ENCODE assay signal across 8 cellular contexts in genomic region chr12:113222730-113223531, GRCh38. TPM values are rescaled to one million over a fixed set of nuclear protein-coding genes. Genes with fewer than 3 reads are reported as not detected.
DNase-seq lines count a peak whose midpoint lies in the region; ATAC-seq, FAIRE-seq and TF ChIP-seq lines count a peak whose summit lies in the region.

No MANE protein-coding gene starts in this region.

- no peak for TF ChIP-seq EP300 in K562 (IDR thresholded peaks at IDR 0.05; ENCODE audit: low read length)

- peaks cover 6% of the 10 kb centered on the region; the same call in 1 of the 2 replicates for H3K79me2 ChIP-seq in GM23248 (ENCODE audit: insufficient read depth)
- peaks cover 19% of the 10 kb centered on the region for H3K79me2 ChIP-seq in K562 (ENCODE audit: control insufficient read depth, insufficient read depth, low read length)
- H3K79me2 ChIP-seq in keratinocyte (ENCODE audit: control insufficient read depth, insufficient read depth, low read length) = peaks cover 6% of the 10 kb centered on the region

- H3K9ac ChIP-seq in GM23248 (peak overlapping the region; percentile 89), K562 (ENCODE audit: insufficient read depth in 1 of 2, low read depth in 2 of 2, low read length in 2 of 2) (peak overlapping the region in 1 of 2 experiments; percentile 65; a peak in 3 of 4 replicates), keratinocyte (ENCODE audit: control insufficient read depth, extremely low read depth, insufficient read depth, low read length) (peak overlapping the region; percentile 88)

- 2 to 3% methylated on average over 11 of the region's 11 CpGs for WGBS in GM23248 (ENCODE audit: low coverage in 1 of 2, low lambda C conversion rate in 2 of 2, missing lambda C conversion rate in 2 of 2), 2 experiments
- 22% methylated on average over 11 of the region's 11 CpGs for WGBS in K562 (ENCODE audit: insufficient coverage, low coverage, missing lambda C conversion rate)

- no peak for TF ChIP-seq POLR2A in K562 (conservative IDR thresholded peaks at IDR 0.05)

- H3K4me1 Mint-ChIP-seq in stimulated activated effector memory CD8-positive, alpha-beta T cell treated with anti-CD3 and anti-CD28 coated beads, Interleukin-12 subunit alpha, Interleukin-12 subunit beta, amount 100 ng/mL, for 72 hours = peaks cover 17% of the 10 kb centered on the region

- H3K9me1 ChIP-seq in K562 (ENCODE audit: control insufficient read depth, insufficient read depth, low read length) (no peaks in the 10 kb centered on the region), keratinocyte (ENCODE audit: control insufficient read depth, extremely low read depth, insufficient read depth, low read length) (peaks cover 3% of the 10 kb centered on the region)

- CTCF ChIA-PET in K562 (lab: Yijun Ruan, JAX; ENCODE audit: low intra/inter-chr PET ratio) = no interaction called here

- H3K27me3 ChIP-seq in GM23248 (replicated peaks; ENCODE audit: insufficient read depth) (no peaks in the 10 kb centered on the region), K562 (ENCODE audit: control insufficient read depth in 2 of 2, insufficient read depth in 2 of 2, low read length in 2 of 2) (no peaks in the 10 kb centered on the region), keratinocyte (ENCODE audit: control insufficient read depth, extremely low read depth, insufficient read depth, low read length) (no peaks in the 10 kb centered on the region)

- FAIRE-seq in K562 (lab: Jason Lieb, UNC) (peak; percentile 56), keratinocyte (lab: Jason Lieb, UNC) (no peak)

- H3K9me3 Mint-ChIP-seq in stimulated activated effector memory CD8-positive, alpha-beta T cell treated with anti-CD3 and anti-CD28 coated beads, Interleukin-12 subunit alpha, Interleukin-12 subunit beta, amount 100 ng/mL, for 72 hours = no peaks in the 10 kb centered on the region

- peaks cover 17% of the 10 kb centered on the region for H3K36me3 Mint-ChIP-seq in stimulated activated effector memory CD8-positive, alpha-beta T cell treated with anti-CD3 and anti-CD28 coated beads, Interleukin-12 subunit alpha, Interleukin-12 subunit beta, amount 100 ng/mL, for 72 hours

- no peaks in the 10 kb centered on the region for H3K9me2 ChIP-seq in GM23248 (ENCODE audit: insufficient read depth)

- peak overlapping the region; percentile 87 for H3K4me2 ChIP-seq in GM23248 (ENCODE audit: unreplicated experiment)
- peak overlapping the region; percentile 76 for H3K4me2 ChIP-seq in K562 (ENCODE audit: insufficient read depth, low read length)
- peak overlapping the region; percentile 96 for H3K4me2 ChIP-seq in keratinocyte (ENCODE audit: control insufficient read depth, extremely low read depth, insufficient read depth, low read depth, low read length)

- no peak overlapping the region for H3K27ac Mint-ChIP-seq in stimulated activated effector memory CD8-positive, alpha-beta T cell treated with anti-CD3 and anti-CD28 coated beads, Interleukin-12 subunit alpha, Interleukin-12 subunit beta, amount 100 ng/mL, for 72 hours

- no peak for TF ChIP-seq RAD21 in K562 (CRISPR knock-in tag; conservative IDR thresholded peaks at IDR 0.05 in 1 of 2, IDR thresholded peaks at IDR 0.05 in 1 of 2)

- peaks cover 23% of the 10 kb centered on the region for H3F3A ChIP-seq in GM23248 (ENCODE audit: insufficient read depth)

- TF ChIP-seq CTCF in K562 (IDR thresholded peaks at IDR 0.05 in 2 of 3, conservative IDR thresholded peaks at IDR 0.05 in 1 of 3; ENCODE audit: insufficient read depth in 2 of 3, low read depth in 1 of 3, low read length in 3 of 3) (no peak), keratinocyte (optimal IDR thresholded peaks at IDR 0.05 in 1 of 3, IDR thresholded peaks at IDR 0.05 in 1 of 3, conservative IDR thresholded peaks at IDR 0.05 in 1 of 3; ENCODE audit: extremely low read depth in 1 of 3, insufficient read depth in 2 of 3, low read length in 3 of 3) (no peak)

- no peak for ATAC-seq in K562
- no peak for ATAC-seq in stimulated activated effector memory CD8-positive, alpha-beta T cell treated with anti-CD3 and anti-CD28 coated beads, Interleukin-12 subunit alpha, Interleukin-12 subunit beta, amount 100 ng/mL, for 72 hours
- no peak for ATAC-seq in GM21447 (IDR thresholded peaks at IDR 0.05; ENCODE audit: unreplicated experiment)

- peak overlapping the region; percentile 70 for H3K4me3 Mint-ChIP-seq in stimulated activated effector memory CD8-positive, alpha-beta T cell treated with anti-CD3 and anti-CD28 coated beads, Interleukin-12 subunit alpha, Interleukin-12 subunit beta, amount 100 ng/mL, for 72 hours

- no peaks in the 10 kb centered on the region for H3K9me3 ChIP-seq in GM23248 (ENCODE audit: low read depth)
- no peaks in the 10 kb centered on the region for H3K9me3 ChIP-seq in K562 (replicated peaks; ENCODE audit: control insufficient read depth, insufficient read depth, low read depth, low read length)
- no peaks in the 10 kb centered on the region for H3K9me3 ChIP-seq in keratinocyte (ENCODE audit: control insufficient read depth, low read depth, low read length)

- POLR2A ChIA-PET in K562 (lab: Yijun Ruan, JAX) = interaction anchor here (0.6 to 3.6 kb wide), 8 partner anchors 8 to 631 kb away, joined by 3 to 30 read pairs (median 6); no protein-coding TSS in a partner anchor

- peak overlapping the region; percentile 71 for H3K4me3 ChIP-seq in GM23248
- H3K4me3 ChIP-seq in K562 = peak overlapping the region; percentile 4; the same call in 1 of the 2 replicates
- peak overlapping the region in 2 of 3 experiments; percentile 81 to 86 for H3K4me3 ChIP-seq in keratinocyte (ENCODE audit: control insufficient read depth in 2 of 3, extremely low read depth in 1 of 3, insufficient read depth in 2 of 3, low read depth in 1 of 3, low read length in 3 of 3)

- intact Hi-C loops in K562 (cut with micrococcal nuclease) = no loop called here

- DNase-seq in AG20443 (ENCODE audit: low spot score) (peak; percentile 67), GM23248 (peak; percentile 84), NCI-H748 treated with DMSO at 0.1 percent for 48 hours (lab: John Stamatoyannopoulos, UW) (peak; percentile 9), K562 (ENCODE audit: extremely low read depth in 1 of 4, low spot score in 3 of 4) (no peak), keratinocyte (ENCODE audit: low read depth, low spot score) (no peak), T-helper 9 cell (no peak)
- DNase-seq in stimulated activated effector memory CD8-positive, alpha-beta T cell treated with anti-CD3 and anti-CD28 coated beads, Interleukin-12 subunit alpha, Interleukin-12 subunit beta, amount 100 ng/mL, for 72 hours (ENCODE audit: low spot score in 2 of 2) = no peak

- no TSS peak for BruUV-seq in K562 (replicated peaks; lab: Mats Ljungman, UMichigan)

- dilution Hi-C loops in keratinocyte (cut with MboI; ENCODE audit: extremely low pct_ligation_motif_present, low sequenced_read_pairs) = no loop called here

- H3K36me3 ChIP-seq in GM23248 (ENCODE audit: low read depth) = no peaks in the 10 kb centered on the region
- peaks cover 13% of the 10 kb centered on the region; the same call in 2 of the 3 replicates for H3K36me3 ChIP-seq in K562 (ENCODE audit: control insufficient read depth, insufficient read depth, low read length)
- H3K36me3 ChIP-seq in keratinocyte (ENCODE audit: control insufficient read depth in 2 of 2, extremely low read depth in 1 of 2, insufficient read depth in 2 of 2, low read length in 2 of 2) = peaks cover 0 to 4% of the 10 kb centered on the region in 2 experiments

- peaks cover 20% of the 10 kb centered on the region for H3K4me1 ChIP-seq in GM23248 (ENCODE audit: insufficient read depth)
- H3K4me1 ChIP-seq in K562 (replicated peaks in 1 of 2; ENCODE audit: control insufficient read depth in 2 of 2, insufficient read depth in 2 of 2, low read length in 2 of 2) = peaks cover 13 to 23% of the 10 kb centered on the region in 2 experiments; a peak in 4 of 5 replicates
- peaks cover 22% of the 10 kb centered on the region for H3K4me1 ChIP-seq in keratinocyte (ENCODE audit: control insufficient read depth, extremely low read depth, insufficient read depth, low read length)

- H3K27ac ChIP-seq in GM23248 (peak overlapping the region; percentile 75), K562 (ENCODE audit: extremely low read depth, low read depth, low read length) (peak overlapping the region; percentile 62), keratinocyte (ENCODE audit: control insufficient read depth, insufficient read depth, low read length) (peak overlapping the region; percentile 71)

- H2AFZ ChIP-seq in GM23248 (peak overlapping the region; percentile 74), K562 (ENCODE audit: low read depth, low read length) (peak overlapping the region; percentile 36), keratinocyte (ENCODE audit: control insufficient read depth, low read length) (peak overlapping the region; percentile 18)

- in situ Hi-C loops in GM23248 (cut with MboI) = no loop called here
- in situ Hi-C loops in K562 (cut with MboI) = no loop called here

- H4K20me1 ChIP-seq in GM23248 (ENCODE audit: insufficient read depth) = no peaks in the 10 kb centered on the region
- H4K20me1 ChIP-seq in K562 (replicated peaks; ENCODE audit: control insufficient read depth, insufficient read depth, low read length) = no peaks in the 10 kb centered on the region
- H4K20me1 ChIP-seq in keratinocyte (ENCODE audit: control insufficient read depth, extremely low read depth, insufficient read depth, low read length) = no peaks in the 10 kb centered on the region

RNA-seq across cellular contexts. Expression of gene TPCN1, which starts 1.7 kb away (rescaled TPM):
- 9.0 and 11.6 TPM in 2 replicates for total RNA-seq in GM23248 (2014; rRNA removed; shearing (Covaris generic))
- polyA plus RNA-seq in GM23248 (2016; fragmentation: Nextera tagmentation; extraction: Ambion mirVana) (15.9 and 17.6 TPM in 2 replicates), K562 (2011; rRNA removed) (12.8 and 18.9 TPM in 2 replicates), K562 (2014; fragmentation: Illumina TruSeq; extraction: Trizol) (16.2 and 17.0 TPM in 2 replicates), K562 (2014; fragmentation: Nextera tagmentation; extraction: Ambion mirVana) (1 to 10 TPM in 1 of 2 experiments, under 1 TPM in 1; 0.80 to 1.1 TPM), K562 (2014; rRNA removed) (19.2 and 19.3 TPM in 2 replicates), keratinocyte (6.8 to 13.9 TPM (median 8.0 TPM) in 3 replicates)
- total RNA-seq in K562 (2011; cell fraction: chromatin; rRNA removed; ENCODE audit: low replicate concordance) = 112 and 252 TPM in 2 replicates
- total RNA-seq in K562 (2011; cell fraction: nucleolus; rRNA removed) = 110 and 123 TPM in 2 replicates
- total RNA-seq in K562 (2011; cell fraction: nucleoplasm; rRNA removed) = 98.7 and 108 TPM in 2 replicates
- total RNA-seq in K562 (2014; rRNA removed) (6.4 and 9.2 TPM in 2 replicates), K562 (2014; rRNA removed; fragmentation: Illumina TruSeq; extraction: Trizol) (5.5 and 6.1 TPM in 2 replicates), K562 (2015; rRNA removed; fragmentation: Illumina TruSeq; extraction: Trizol) (7.4 and 7.8 TPM in 2 replicates), K562 (2021) (23.8 and 27.2 TPM in 2 replicates)
- polyA plus RNA-seq in K562 (2011; cell fraction: cytosol; rRNA removed) = 8.0 and 10.3 TPM in 2 replicates
- 137 and 160 TPM in 2 replicates for polyA plus RNA-seq in K562 (2011; cell fraction: nucleus; rRNA removed)
- 20.9 and 33.9 TPM in 2 replicates for polyA plus RNA-seq in K562 (2012)
- 7.8 and 12.1 TPM in 2 replicates for polyA minus RNA-seq in K562 (2011; rRNA and poly(A)+ RNA removed)
- polyA minus RNA-seq in K562 (2011; cell fraction: cytosol; rRNA and poly(A)+ RNA removed) = 17.9 and 21.8 TPM in 2 replicates
- polyA minus RNA-seq in K562 (2011; cell fraction: nucleus; rRNA and poly(A)+ RNA removed) = 30.6 and 40.4 TPM in 2 replicates
- 5.1 TPM for polyA plus RNA-seq in keratinocyte (2011; ENCODE audit: low read depth)
- polyA plus RNA-seq in keratinocyte (2011; cell fraction: cytosol; rRNA removed) = 4.0 and 5.0 TPM in 2 replicates
- polyA plus RNA-seq in keratinocyte (2011; cell fraction: nucleus; rRNA removed) = 33.9 and 38.8 TPM in 2 replicates
- polyA plus RNA-seq in keratinocyte (2012; ENCODE audit: low replicate concordance) = 11.8 and 13.3 TPM in 2 replicates
- polyA minus RNA-seq in keratinocyte = 11.1 to 34.4 TPM (median 17.2 TPM) in 3 replicates
- polyA minus RNA-seq in keratinocyte (2011; cell fraction: cytosol; rRNA and poly(A)+ RNA removed) = 12.3 TPM
- polyA minus RNA-seq in keratinocyte (2011; cell fraction: nucleus; rRNA and poly(A)+ RNA removed) = 28.4 and 32.3 TPM in 2 replicates

RNA-seq across cellular contexts. Expression of gene RITA1, which starts 37.4 kb away (rescaled TPM):
- total RNA-seq in GM23248 (2014; rRNA removed; shearing (Covaris generic)) = 16.2 and 19.2 TPM in 2 replicates
- polyA plus RNA-seq in GM23248 (2016; fragmentation: Nextera tagmentation; extraction: Ambion mirVana) (12.5 and 15.6 TPM in 2 replicates), K562 (2011; rRNA removed) (17.6 and 17.9 TPM in 2 replicates), K562 (2014; fragmentation: Illumina TruSeq; extraction: Trizol) (18.0 and 27.7 TPM in 2 replicates), K562 (2014; fragmentation: Nextera tagmentation; extraction: Ambion mirVana) (1 to 10 TPM; 2.8 to 3.5 TPM), K562 (2014; rRNA removed) (26.4 and 35.0 TPM in 2 replicates), keratinocyte (11.8 to 14.5 TPM (median 14.5 TPM) in 3 replicates)
- 9.9 and 32.6 TPM in 2 replicates for total RNA-seq in K562 (2011; cell fraction: chromatin; rRNA removed; ENCODE audit: low replicate concordance)
- 18.9 and 25.0 TPM in 2 replicates for total RNA-seq in K562 (2011; cell fraction: nucleolus; rRNA removed)
- total RNA-seq in K562 (2011; cell fraction: nucleoplasm; rRNA removed) = 17.7 and 18.0 TPM in 2 replicates
- total RNA-seq in K562 (2014; rRNA removed) (40.4 and 52.0 TPM in 2 replicates), K562 (2014; rRNA removed; fragmentation: Illumina TruSeq; extraction: Trizol) (12.7 and 15.6 TPM in 2 replicates), K562 (2015; rRNA removed; fragmentation: Illumina TruSeq; extraction: Trizol) (34.3 and 36.7 TPM in 2 replicates), K562 (2021) (34.9 and 38.9 TPM in 2 replicates)
- 23.1 and 48.6 TPM in 2 replicates for polyA plus RNA-seq in K562 (2011; cell fraction: cytosol; rRNA removed)
- polyA plus RNA-seq in K562 (2011; cell fraction: nucleus; rRNA removed) = 10.9 and 15.7 TPM in 2 replicates
- 23.0 and 27.5 TPM in 2 replicates for polyA plus RNA-seq in K562 (2012)
- polyA minus RNA-seq in K562 (2011; rRNA and poly(A)+ RNA removed) = 10.0 and 13.0 TPM in 2 replicates
- 12.1 and 15.7 TPM in 2 replicates for polyA minus RNA-seq in K562 (2011; cell fraction: cytosol; rRNA and poly(A)+ RNA removed)
- polyA minus RNA-seq in K562 (2011; cell fraction: nucleus; rRNA and poly(A)+ RNA removed) = 11.0 and 11.4 TPM in 2 replicates
- 3.5 TPM for polyA plus RNA-seq in keratinocyte (2011; ENCODE audit: low read depth)
- polyA plus RNA-seq in keratinocyte (2011; cell fraction: cytosol; rRNA removed) = 10.5 and 16.6 TPM in 2 replicates
- 5.8 and 7.6 TPM in 2 replicates for polyA plus RNA-seq in keratinocyte (2011; cell fraction: nucleus; rRNA removed)
- polyA plus RNA-seq in keratinocyte (2012; ENCODE audit: low replicate concordance) = 9.1 and 16.3 TPM in 2 replicates
- polyA minus RNA-seq in keratinocyte = 8.0 to 9.3 TPM (median 8.6 TPM) in 3 replicates
- polyA minus RNA-seq in keratinocyte (2011; cell fraction: cytosol; rRNA and poly(A)+ RNA removed) = 20.1 TPM
- 4.2 and 4.8 TPM in 2 replicates for polyA minus RNA-seq in keratinocyte (2011; cell fraction: nucleus; rRNA and poly(A)+ RNA removed)

RNA-seq across cellular contexts. Expression of gene DDX54, which starts 37.7 kb away (rescaled TPM):
- total RNA-seq in GM23248 (2014; rRNA removed; shearing (Covaris generic)) = 34.9 and 44.5 TPM in 2 replicates
- polyA plus RNA-seq in GM23248 (2016; fragmentation: Nextera tagmentation; extraction: Ambion mirVana) = 27.7 and 28.1 TPM in 2 replicates
- total RNA-seq in K562 (2011; cell fraction: chromatin; rRNA removed; ENCODE audit: low replicate concordance) = 60.9 and 181 TPM in 2 replicates
- 87.0 and 87.2 TPM in 2 replicates for total RNA-seq in K562 (2011; cell fraction: nucleolus; rRNA removed)
- total RNA-seq in K562 (2011; cell fraction: nucleoplasm; rRNA removed) = 56.8 and 61.4 TPM in 2 replicates
- total RNA-seq in K562 (2014; rRNA removed) = 100 and 135 TPM in 2 replicates
- total RNA-seq in K562 (2014; rRNA removed; fragmentation: Illumina TruSeq; extraction: Trizol) = 23.9 and 25.8 TPM in 2 replicates
- total RNA-seq in K562 (2015; rRNA removed; fragmentation: Illumina TruSeq; extraction: Trizol) = 48.5 and 51.4 TPM in 2 replicates
- total RNA-seq in K562 (2021) = 128 and 132 TPM in 2 replicates
- 56.6 and 80.5 TPM in 2 replicates for polyA plus RNA-seq in K562 (2011; rRNA removed)
- polyA plus RNA-seq in K562 (2011; cell fraction: cytosol; rRNA removed) = 71.0 and 78.8 TPM in 2 replicates
- 76.8 and 95.6 TPM in 2 replicates for polyA plus RNA-seq in K562 (2011; cell fraction: nucleus; rRNA removed)
- 48.8 and 67.9 TPM in 2 replicates for polyA plus RNA-seq in K562 (2012)
- polyA plus RNA-seq in K562 (2014; fragmentation: Illumina TruSeq; extraction: Trizol) = 44.4 and 77.7 TPM in 2 replicates
- polyA plus RNA-seq in K562 (2014; fragmentation: Nextera tagmentation; extraction: Ambion mirVana) = 1 to 10 TPM; 1.4 to 3.1 TPM
- 74.4 and 107 TPM in 2 replicates for polyA plus RNA-seq in K562 (2014; rRNA removed)
- polyA minus RNA-seq in K562 (2011; rRNA and poly(A)+ RNA removed) = 47.0 and 50.2 TPM in 2 replicates
- polyA minus RNA-seq in K562 (2011; cell fraction: cytosol; rRNA and poly(A)+ RNA removed) = 52.1 and 64.3 TPM in 2 replicates
- polyA minus RNA-seq in K562 (2011; cell fraction: nucleus; rRNA and poly(A)+ RNA removed) = 31.1 and 49.1 TPM in 2 replicates
- polyA plus RNA-seq in keratinocyte = 42.1 to 47.3 TPM (median 44.6 TPM) in 3 replicates
- polyA plus RNA-seq in keratinocyte (2011; ENCODE audit: low read depth) = 140 TPM
- polyA plus RNA-seq in keratinocyte (2011; cell fraction: cytosol; rRNA removed) = 27.7 and 54.7 TPM in 2 replicates
- polyA plus RNA-seq in keratinocyte (2011; cell fraction: nucleus; rRNA removed) = 61.3 and 74.7 TPM in 2 replicates
- 28.7 and 46.8 TPM in 2 replicates for polyA plus RNA-seq in keratinocyte (2012; ENCODE audit: low replicate concordance)
- 38.0 to 74.1 TPM (median 38.7 TPM) in 3 replicates for polyA minus RNA-seq in keratinocyte
- polyA minus RNA-seq in keratinocyte (2011; cell fraction: cytosol; rRNA and poly(A)+ RNA removed) = 35.7 TPM
- polyA minus RNA-seq in keratinocyte (2011; cell fraction: nucleus; rRNA and poly(A)+ RNA removed) = 22.9 and 31.4 TPM in 2 replicates

Comparison
In these comparisons a context has a peak if more than half of its experiments do, and no peak if none do; other contexts are left out.
1. DNase-seq: peak in AG20443 (single experiment), GM23248 (single experiment) and NCI-H748 treated with DMSO at 0.1 percent for 48 hours (single experiment); none in K562 (0 of 4), keratinocyte (single experiment), stimulated activated effector memory CD8-positive, alpha-beta T cell treated with anti-CD3 and anti-CD28 coated beads, Interleukin-12 subunit alpha, Interleukin-12 subunit beta, amount 100 ng/mL, for 72 hours (0 of 2) and T-helper 9 cell (single experiment).
2. H2AFZ ChIP-seq: peak in every context shown above with its lines; median percentile 74 in GM23248; 36 in K562; 18 in keratinocyte.
3. H3K4me3 ChIP-seq: peak in every context shown above with its lines; median percentile 84 in keratinocyte; 71 in GM23248; 4 in K562.
4. Peak in every context shown above with its lines, with median percentiles within 50 percentile points of each other: H3K27ac ChIP-seq and H3K4me2 ChIP-seq.